Comparison of ENCODE assay signal across 8 cellular contexts in genomic region chr22:32411829-32412592, GRCh38. TPM values are rescaled to one million over a fixed set of nuclear protein-coding genes. Genes with fewer than 3 reads are reported as not detected.
DNase-seq lines count a peak whose midpoint lies in the region; ATAC-seq and TF ChIP-seq lines count a peak whose summit lies in the region.

Gene RTCB, minus strand, starts transcription at chr22:32412247. Its CDS starts 91 bp downstream, at chr22:32412156.

- H3K79me2 ChIP-seq in smooth muscle cell (ENCODE audit: low read depth), result peaks cover 39% of the 10 kb centered on the region

- H4K20me1 ChIP-seq in smooth muscle cell (ENCODE audit: low read depth), result peaks cover 14% of the 10 kb centered on the region

- WGBS in smooth muscle cell (ENCODE audit: low lambda C conversion rate), result 3% methylated on average over 40 of the region's 40 CpGs

- no peaks in the 10 kb centered on the region for H3F3A ChIP-seq in smooth muscle cell (ENCODE audit: low read depth)

- DNase-seq in GM13976 (ENCODE audit: low spot score) (peak; percentile 87), NCI-H446 treated with DMSO at 0.1 percent for 48 hours (lab: John Stamatoyannopoulos, UW) (peak; percentile 60), inferior parietal cortex (ENCODE audit: extremely low spot score) (peak; percentile 96), smooth muscle cell (lab: John Stamatoyannopoulos, UW; ENCODE audit: unreplicated experiment) (peak; percentile 44)
- peak; percentile 93 for DNase-seq in activated CD4-positive, CD25-positive, alpha-beta regulatory T cell treated with anti-CD3 and anti-CD28 coated beads, Interleukin-2, amount 50 U/mL, for 72 hours
- DNase-seq in central memory CD8-positive, alpha-beta T cell (ENCODE audit: low spot score in 2 of 2), result peak; percentile 85

- peaks cover 16% of the 10 kb centered on the region for H3K4me1 ChIP-seq in smooth muscle cell (ENCODE audit: low read depth)

- TF ChIP-seq CTCF in GM13976 (IDR thresholded peaks at IDR 0.05; ENCODE audit: borderline replicate concordance, control extremely low read depth, extremely low read depth, insufficient read depth, missing control alignments) (no peak), smooth muscle cell (IDR thresholded peaks at IDR 0.05; ENCODE audit: borderline replicate concordance, insufficient read depth, poor library complexity, severe bottlenecking) (no peak)

- peak within 1 kb of the TSS; percentile 95 for H3K4me3 Mint-ChIP-seq in central memory CD8-positive, alpha-beta T cell

- peaks cover 7% of the 10 kb centered on the region for H3K36me3 ChIP-seq in smooth muscle cell (ENCODE audit: low read depth)

- H3K9me3 ChIP-seq in smooth muscle cell (replicated peaks; ENCODE audit: low read depth), result no peaks in the 10 kb centered on the region

- no peaks in the 10 kb centered on the region for H3K9me3 Mint-ChIP-seq in central memory CD8-positive, alpha-beta T cell

- H3K4me1 Mint-ChIP-seq in central memory CD8-positive, alpha-beta T cell, result peaks cover 42% of the 10 kb centered on the region

- peaks cover 4% of the 10 kb centered on the region for H3K27me3 ChIP-seq in smooth muscle cell (ENCODE audit: low read depth)

- peak within 1 kb of the TSS; percentile 83 for H3K4me2 ChIP-seq in smooth muscle cell

- peak within 1 kb of the TSS; percentile 93 for H3K27ac Mint-ChIP-seq in central memory CD8-positive, alpha-beta T cell (ENCODE audit: low read depth)

- ATAC-seq in HG03060 (IDR thresholded peaks at IDR 0.05; ENCODE audit: low read depth, unreplicated experiment) (peak; percentile 45), HG03159 (IDR thresholded peaks at IDR 0.05; ENCODE audit: unreplicated experiment) (no peak)
- peak; percentile 79 for ATAC-seq in central memory CD8-positive, alpha-beta T cell (replicated peaks; ENCODE audit: extremely low read depth, poor library complexity, severe bottlenecking)

- peak within 1 kb of the TSS; percentile 96 for H3K9ac ChIP-seq in smooth muscle cell (ENCODE audit: low read depth)

- no peaks in the 10 kb centered on the region for H3K27me3 Mint-ChIP-seq in central memory CD8-positive, alpha-beta T cell

- peak within 1 kb of the TSS; percentile 91 for H2AFZ ChIP-seq in smooth muscle cell (ENCODE audit: low read depth)

- H3K4me3 ChIP-seq in smooth muscle cell, result peak within 1 kb of the TSS; percentile 91

- H3K27ac ChIP-seq in smooth muscle cell (ENCODE audit: low read depth), result peak within 1 kb of the TSS; percentile 90

- in situ Hi-C loops in GM13976 (cut with MboI; ENCODE audit: low sequenced_read_pairs, unreplicated experiment), result no loop called here

- peaks cover 29% of the 10 kb centered on the region for H3K36me3 Mint-ChIP-seq in central memory CD8-positive, alpha-beta T cell (ENCODE audit: insufficient read depth)

RNA-seq across cellular contexts. Expression of gene RTCB, which starts in this region (rescaled TPM):
- 120 and 175 TPM in 2 replicates for total RNA-seq in smooth muscle cell
- polyA plus RNA-seq in smooth muscle cell, result 105 and 106 TPM in 2 replicates

Comparison
In these comparisons a context has a peak if more than half of its experiments do, and no peak if none do; other contexts are left out.
1. DNase-seq: peak in every context shown above with its lines; median percentile 96 in inferior parietal cortex; 93 in activated CD4-positive, CD25-positive, alpha-beta regulatory T cell treated with anti-CD3 and anti-CD28 coated beads, Interleukin-2, amount 50 U/mL, for 72 hours; 87 in GM13976; 85 in central memory CD8-positive, alpha-beta T cell; 60 in NCI-H446 treated with DMSO at 0.1 percent for 48 hours; 44 in smooth muscle cell.